8 cellular contexts compared by ENCODE assay signal in the genomic region with DNA sequence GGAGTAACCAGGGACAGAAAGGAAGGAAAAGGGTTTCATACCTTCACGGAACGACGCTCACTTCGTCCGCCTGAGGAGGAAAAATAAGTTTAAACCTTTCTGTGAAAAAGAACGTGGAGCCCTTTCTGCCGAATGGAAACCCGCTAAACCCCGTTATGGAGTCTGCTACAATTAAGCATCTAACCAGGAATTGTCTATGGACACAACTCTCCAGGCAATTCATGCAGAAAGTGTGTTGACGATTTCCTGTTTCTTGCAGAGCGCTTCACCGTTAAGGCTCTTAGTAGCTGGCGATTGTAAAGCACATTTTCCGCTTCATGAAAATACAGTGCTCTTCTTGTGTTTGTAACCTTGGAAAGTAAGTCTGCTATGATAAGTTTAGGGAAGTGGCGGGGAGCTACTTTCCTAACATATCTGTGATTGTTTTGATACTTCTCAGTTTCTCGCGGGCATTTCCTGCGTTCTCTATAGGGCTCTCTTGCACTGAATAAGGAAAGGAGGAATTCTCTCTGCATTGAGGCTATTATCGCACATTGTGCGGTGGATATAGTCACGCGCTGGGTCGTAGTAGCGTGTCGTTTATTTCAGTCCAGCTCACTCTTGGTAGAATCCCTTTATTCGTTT. TPM values are rescaled to one million over a fixed set of nuclear protein-coding genes. Genes with fewer than 3 reads are reported as not detected.
DNase-seq lines count a peak whose midpoint lies in the region; ATAC-seq and TF ChIP-seq lines count a peak whose summit lies in the region.

No MANE protein-coding gene starts in this region.

- peaks cover 11% of the 10 kb centered on the region; the same call in 1 of the 2 replicates for H3K36me3 ChIP-seq in Loucy (ENCODE audit: insufficient read depth, low read length)
- H3K36me3 ChIP-seq in mesenchymal stem cell (ENCODE audit: control insufficient read depth in 1 of 2, insufficient read depth in 2 of 2, low read depth in 1 of 2, low read length in 2 of 2), result peaks cover 7 to 33% of the 10 kb centered on the region in 2 experiments

- H3K14ac ChIP-seq in mesenchymal stem cell (ENCODE audit: low read length in 2 of 2), result no peak overlapping the region

- peak overlapping the region; percentile 90 for H3K27ac ChIP-seq in cingulate gyrus (ENCODE audit: low read depth, low read length)
- H3K27ac ChIP-seq in mesenchymal stem cell (ENCODE audit: low read length, poor library complexity, severe bottlenecking), result peak overlapping the region; percentile 89

- peak overlapping the region in 1 of 2 experiments; percentile 38 for H3K18ac ChIP-seq in mesenchymal stem cell (ENCODE audit: low read depth in 1 of 2, low read length in 2 of 2)

- POLR2A ChIA-PET in HEK293T (lab: Yijun Ruan, JAX), result interaction anchor here (0.7 to 1.8 kb wide), 8 partner anchors 9 to 386 kb away, joined by 3 to 13 read pairs (median 4); a partner anchor contains a TSS

- H3F3A ChIP-seq in Loucy (ENCODE audit: low read depth), result no peaks in the 10 kb centered on the region

- H3K4me2 ChIP-seq in Loucy (ENCODE audit: low read depth, low read length, poor library complexity, severe bottlenecking), result peak overlapping the region; percentile 93
- peak overlapping the region; percentile 16 for H3K4me2 ChIP-seq in mesenchymal stem cell (ENCODE audit: low read length, poor library complexity, severe bottlenecking)

- no peak overlapping the region for H2BK120ac ChIP-seq in mesenchymal stem cell (ENCODE audit: low read depth, low read length)

- peak overlapping the region; percentile 74 for H2AFZ ChIP-seq in Loucy (ENCODE audit: low read length)
- H2AFZ ChIP-seq in mesenchymal stem cell (ENCODE audit: low read depth, low read length), result no peak overlapping the region

- H3K23ac ChIP-seq in mesenchymal stem cell (ENCODE audit: low read length in 2 of 2), result no peak overlapping the region

- no peak overlapping the region for H2BK12ac ChIP-seq in mesenchymal stem cell (ENCODE audit: low read length in 2 of 2)

- H3K9me3 ChIP-seq in Loucy (ENCODE audit: insufficient read depth, low read depth, low read length) (no peaks in the 10 kb centered on the region), mesenchymal stem cell (ENCODE audit: control insufficient read depth, low read length) (no peaks in the 10 kb centered on the region)

- H3K9ac ChIP-seq in Loucy (ENCODE audit: low read depth, low read length, poor library complexity, severe bottlenecking) (peak overlapping the region; percentile 93), mesenchymal stem cell (ENCODE audit: low read length) (peak overlapping the region; percentile 99)

- H3K79me1 ChIP-seq in mesenchymal stem cell (replicated peaks; ENCODE audit: low read length, poor library complexity, severe bottlenecking), result peaks cover 21% of the 10 kb centered on the region

- TF ChIP-seq CTCF in AG10803 (conservative IDR thresholded peaks at IDR 0.05; ENCODE audit: low read length), result no peak
- TF ChIP-seq CTCF in Loucy (conservative IDR thresholded peaks at IDR 0.05; ENCODE audit: low read length), result no peak

- H3K79me2 ChIP-seq in Loucy (ENCODE audit: insufficient read depth, low read length), result peaks cover 88% of the 10 kb centered on the region

- peak overlapping the region in 1 of 2 experiments; percentile 53 for H3K4ac ChIP-seq in mesenchymal stem cell (ENCODE audit: low read depth in 1 of 2, low read length in 2 of 2)

- no peak overlapping the region for H2BK15ac ChIP-seq in mesenchymal stem cell (ENCODE audit: low read depth, poor library complexity, severe bottlenecking)

- no peak overlapping the region for H2AK5ac ChIP-seq in mesenchymal stem cell (ENCODE audit: low read length, severe bottlenecking)

- H2BK5ac ChIP-seq in mesenchymal stem cell (ENCODE audit: low read depth, low read length, poor library complexity, severe bottlenecking), result peak overlapping the region; percentile 63

- peak; percentile 9 for DNase-seq in AG10803 (ENCODE audit: low read depth)
- DNase-seq in mesenchymal stem cell, result peak; percentile 52
- no peak for DNase-seq in HEK293T (ENCODE audit: extremely low spot score)
- DNase-seq in activated CD4-positive, CD25-positive, alpha-beta regulatory T cell treated with anti-CD3 and anti-CD28 coated beads, Interleukin-2, amount 50 U/mL, for 72 hours, result no peak

- H3K4me1 ChIP-seq in Loucy (ENCODE audit: insufficient read depth, low read length, poor library complexity, severe bottlenecking) (peaks cover 38% of the 10 kb centered on the region), mesenchymal stem cell (ENCODE audit: control insufficient read depth, insufficient read depth, low read depth, low read length) (peaks cover 14% of the 10 kb centered on the region)

- peaks cover 59% of the 10 kb centered on the region for H4K20me1 ChIP-seq in Loucy (ENCODE audit: insufficient read depth, low read length, poor library complexity, severe bottlenecking)

- peak overlapping the region; percentile 99 for H3K4me3 ChIP-seq in AG10803 (ENCODE audit: low read length)
- peak overlapping the region; percentile 88 for H3K4me3 ChIP-seq in Loucy (ENCODE audit: low read length, poor library complexity, severe bottlenecking)
- H3K4me3 ChIP-seq in mesenchymal stem cell (ENCODE audit: insufficient read depth in 1 of 2, low read depth in 1 of 2, low read length in 2 of 2), result peak overlapping the region; percentile 68 to 98

- ATAC-seq in GM19035 (IDR thresholded peaks at IDR 0.05; ENCODE audit: unreplicated experiment) (peak; percentile 1), HG03135 (IDR thresholded peaks at IDR 0.05; ENCODE audit: unreplicated experiment) (no peak)

- under 1% methylated on average over 26 of the region's 26 CpGs for WGBS in mesenchymal stem cell

- H4K91ac ChIP-seq in mesenchymal stem cell (ENCODE audit: low read length), result no peak overlapping the region

- CTCF ChIA-PET in HEK293T (lab: Yijun Ruan, JAX), result no interaction called here

- H3K27me3 ChIP-seq in Loucy (ENCODE audit: insufficient read depth, low read length, poor library complexity, severe bottlenecking) (no peaks in the 10 kb centered on the region), mesenchymal stem cell (ENCODE audit: control insufficient read depth in 1 of 2, insufficient read depth in 1 of 2, low read length in 2 of 2) (no peaks in the 10 kb centered on the region)

- H3K9me2 ChIP-seq in Loucy (replicated peaks; ENCODE audit: low read depth, low read length), result no peaks in the 10 kb centered on the region

- H4K8ac ChIP-seq in mesenchymal stem cell (ENCODE audit: low read length), result no peak overlapping the region

TF ChIP-seq in HEK293T, 16 proteins besides CTCF, POLR2A, EP300 and RAD21:
- TF ChIP-seq FOXK2 (IDR thresholded peaks at IDR 0.05), result no peak
- no peak for TF ChIP-seq HDGF (IDR thresholded peaks at IDR 0.05; ENCODE audit: borderline replicate concordance)
- TF ChIP-seq TARDBP (IDR thresholded peaks at IDR 0.05), result no peak
- no peak for TF ChIP-seq FOXM1 (IDR thresholded peaks at IDR 0.05; ENCODE audit: borderline replicate concordance)
- no peak for TF ChIP-seq SUZ12 (IDR thresholded peaks at IDR 0.05)
- TF ChIP-seq L3MBTL2 (conservative IDR thresholded peaks at IDR 0.05), result no peak
- no peak for TF ChIP-seq NFRKB (IDR thresholded peaks at IDR 0.05)
- TF ChIP-seq, protein P1, sequence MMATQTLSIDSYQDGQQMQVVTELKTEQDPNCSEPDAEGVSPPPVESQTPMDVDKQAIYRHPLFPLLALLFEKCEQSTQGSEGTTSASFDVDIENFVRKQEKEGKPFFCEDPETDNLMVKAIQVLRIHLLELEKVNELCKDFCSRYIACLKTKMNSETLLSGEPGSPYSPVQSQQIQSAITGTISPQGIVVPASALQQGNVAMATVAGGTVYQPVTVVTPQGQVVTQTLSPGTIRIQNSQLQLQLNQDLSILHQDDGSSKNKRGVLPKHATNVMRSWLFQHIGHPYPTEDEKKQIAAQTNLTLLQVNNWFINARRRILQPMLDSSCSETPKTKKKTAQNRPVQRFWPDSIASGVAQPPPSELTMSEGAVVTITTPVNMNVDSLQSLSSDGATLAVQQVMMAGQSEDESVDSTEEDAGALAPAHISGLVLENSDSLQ (IDR thresholded peaks at IDR 0.05), result no peak
- no peak for TF ChIP-seq FOXA1 (IDR thresholded peaks at IDR 0.05)
TF ChIP-seq in HEK293T: peak in this region for 0.

RNA-seq across cellular contexts. Expression of a gene that starts 0.7 kb away (rescaled TPM):
- polyA plus RNA-seq in mesenchymal stem cell (2013, experiment 1 of 2), result 21.6 TPM
- 22.2 TPM for polyA plus RNA-seq in mesenchymal stem cell (2013, experiment 2 of 2)

Comparison
In these comparisons a context has a peak if more than half of its experiments do, and no peak if none do; other contexts are left out.
1. DNase-seq: peak in AG10803 (single experiment) and mesenchymal stem cell (single experiment); none in HEK293T (single experiment) and activated CD4-positive, CD25-positive, alpha-beta regulatory T cell treated with anti-CD3 and anti-CD28 coated beads, Interleukin-2, amount 50 U/mL, for 72 hours (single experiment).
2. Peak in every context shown above with its lines, with median percentiles within 50 percentile points of each other: H3K4me3 ChIP-seq.